1 cellular context compared by ENCODE assay signal in the genomic region with DNA sequence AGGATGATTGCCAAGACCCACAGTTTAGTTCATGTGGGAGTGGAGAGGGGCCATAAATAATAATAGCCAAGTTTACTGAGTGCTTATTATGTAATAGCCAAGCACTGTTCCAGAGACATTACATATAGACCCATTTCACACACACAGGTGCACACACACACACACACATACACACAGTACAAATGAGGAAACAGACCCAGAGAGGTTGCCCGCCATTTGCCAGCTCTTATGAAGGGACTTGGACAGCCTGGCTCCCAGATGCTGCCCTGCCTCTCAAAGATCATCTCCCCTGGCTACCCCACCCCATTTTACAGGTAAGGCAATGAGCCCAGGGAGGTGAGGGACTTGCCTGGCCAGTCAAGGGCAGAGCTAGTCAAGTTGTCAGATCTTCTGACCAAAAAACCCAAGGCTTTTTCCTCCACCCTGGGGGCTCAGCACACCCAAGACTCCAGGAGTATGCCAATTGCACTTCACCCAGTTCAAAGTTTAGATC.
TF ChIP-seq lines count a peak whose summit lies in the region.

No MANE protein-coding gene starts in this region.

TF ChIP-seq in HCT116, 20 proteins besides CTCF, POLR2A, EP300 and RAD21 (continued from another document):
- TF ChIP-seq YY1 (IDR thresholded peaks at IDR 0.05; ENCODE audit: extremely low read depth, insufficient replicate concordance, low read depth, low read length) (no peak), EGR1 (IDR thresholded peaks at IDR 0.05; ENCODE audit: low read depth) (no peak), ZNF274 (IDR thresholded peaks at IDR 0.05; ENCODE audit: low read depth, low read length) (no peak), POLR2AphosphoS5 (IDR thresholded peaks at IDR 0.05; ENCODE audit: low read depth, low read length) (no peak)
- TF ChIP-seq, protein P1, sequence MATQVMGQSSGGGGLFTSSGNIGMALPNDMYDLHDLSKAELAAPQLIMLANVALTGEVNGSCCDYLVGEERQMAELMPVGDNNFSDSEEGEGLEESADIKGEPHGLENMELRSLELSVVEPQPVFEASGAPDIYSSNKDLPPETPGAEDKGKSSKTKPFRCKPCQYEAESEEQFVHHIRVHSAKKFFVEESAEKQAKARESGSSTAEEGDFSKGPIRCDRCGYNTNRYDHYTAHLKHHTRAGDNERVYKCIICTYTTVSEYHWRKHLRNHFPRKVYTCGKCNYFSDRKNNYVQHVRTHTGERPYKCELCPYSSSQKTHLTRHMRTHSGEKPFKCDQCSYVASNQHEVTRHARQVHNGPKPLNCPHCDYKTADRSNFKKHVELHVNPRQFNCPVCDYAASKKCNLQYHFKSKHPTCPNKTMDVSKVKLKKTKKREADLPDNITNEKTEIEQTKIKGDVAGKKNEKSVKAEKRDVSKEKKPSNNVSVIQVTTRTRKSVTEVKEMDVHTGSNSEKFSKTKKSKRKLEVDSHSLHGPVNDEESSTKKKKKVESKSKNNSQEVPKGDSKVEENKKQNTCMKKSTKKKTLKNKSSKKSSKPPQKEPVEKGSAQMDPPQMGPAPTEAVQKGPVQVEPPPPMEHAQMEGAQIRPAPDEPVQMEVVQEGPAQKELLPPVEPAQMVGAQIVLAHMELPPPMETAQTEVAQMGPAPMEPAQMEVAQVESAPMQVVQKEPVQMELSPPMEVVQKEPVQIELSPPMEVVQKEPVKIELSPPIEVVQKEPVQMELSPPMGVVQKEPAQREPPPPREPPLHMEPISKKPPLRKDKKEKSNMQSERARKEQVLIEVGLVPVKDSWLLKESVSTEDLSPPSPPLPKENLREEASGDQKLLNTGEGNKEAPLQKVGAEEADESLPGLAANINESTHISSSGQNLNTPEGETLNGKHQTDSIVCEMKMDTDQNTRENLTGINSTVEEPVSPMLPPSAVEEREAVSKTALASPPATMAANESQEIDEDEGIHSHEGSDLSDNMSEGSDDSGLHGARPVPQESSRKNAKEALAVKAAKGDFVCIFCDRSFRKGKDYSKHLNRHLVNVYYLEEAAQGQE (IDR thresholded peaks at IDR 0.05; ENCODE audit: low read depth), result no peak
